Comparison of ENCODE assay signal across 19 cellular contexts in genomic region chr7:24705481-24705954, GRCh38. TPM values are rescaled to one million over a fixed set of nuclear protein-coding genes. Genes with fewer than 3 reads are reported as not detected.
DNase-seq lines count a peak whose midpoint lies in the region; ATAC-seq and TF ChIP-seq lines count a peak whose summit lies in the region.
"Had no signal": no experiment of that assay in that cellular context is flagged by ENCODE, and none has a peak within 500 bp of the region (broad histone marks: within the 10 kb centered on the region; RNA-seq: fewer than 3 reads in every experiment).

No MANE protein-coding gene starts in this region.

- intact Hi-C loops in Right ventricle myocardium inferior (cut with DNase I) (no loop called here), cardiac septum (cut with DNase I) (no loop called here), PC-3 (cut with micrococcal nuclease) (no loop called here)

- H3K36me3 ChIP-seq in PC-3 (ENCODE audit: low read depth, low read length): no peaks in the 10 kb centered on the region
- H3K36me3 ChIP-seq: esophagus squamous epithelium, upper lobe of left lung had no signal

- H3K27ac ChIP-seq in PC-3 (ENCODE audit: low read length): no peak overlapping the region
- H3K27ac ChIP-seq: A549, esophagus squamous epithelium, KMS-11, upper lobe of left lung had no signal

- H3K36me3 Mint-ChIP-seq in memory B cell: no peaks in the 10 kb centered on the region
- H3K36me3 Mint-ChIP-seq in stimulated activated memory B cell treated with anti-CD40 and anti-IgM and Interleukin-4, amounts not matched to agents 10 μg/mL and 1 μg/mL and 100 μg/mL, for 72 hours: no peaks in the 10 kb centered on the region
- H3K36me3 Mint-ChIP-seq: CD4-positive, CD25-positive, alpha-beta regulatory T cell; natural killer cell treated with Interleukin-12 subunit alpha and Interleukin-12 subunit beta and Interleukin-15 and Interleukin-18, amount 100 ng/mL, for 72 hours had no signal

- no peaks in the 10 kb centered on the region for H3K27me3 ChIP-seq in PC-3 (ENCODE audit: low read length)
- H3K27me3 ChIP-seq: esophagus squamous epithelium, upper lobe of left lung had no signal

- no peaks in the 10 kb centered on the region for H3K9me3 Mint-ChIP-seq in memory B cell
- no peaks in the 10 kb centered on the region for H3K9me3 Mint-ChIP-seq in stimulated activated memory B cell treated with anti-CD40 and anti-IgM and Interleukin-4, amounts not matched to agents 10 μg/mL and 1 μg/mL and 100 μg/mL, for 72 hours
- H3K9me3 Mint-ChIP-seq: CD4-positive, CD25-positive, alpha-beta regulatory T cell; natural killer cell treated with Interleukin-12 subunit alpha and Interleukin-12 subunit beta and Interleukin-15 and Interleukin-18, amount 100 ng/mL, for 72 hours had no signal

- CTCF ChIA-PET in PC-3 (lab: Charles Lee): no interaction called here

- ATAC-seq in Right ventricle myocardium inferior: peak; percentile 41
- ATAC-seq in memory B cell (ENCODE audit: low read depth): peak; percentile 15
- ATAC-seq in stimulated activated memory B cell treated with anti-CD40 and anti-IgM and Interleukin-4, amounts not matched to agents 10 μg/mL and 1 μg/mL and 100 μg/mL, for 72 hours: peak; percentile 52
- ATAC-seq in HG03432 (IDR thresholded peaks at IDR 0.05; ENCODE audit: unreplicated experiment): no peak
- no peak for ATAC-seq in GM19397 (IDR thresholded peaks at IDR 0.05; ENCODE audit: unreplicated experiment)
- no peak for ATAC-seq in PC-3
- ATAC-seq: A549 had no signal

- H3K9ac ChIP-seq in PC-3 (ENCODE audit: low read length): no peak overlapping the region
- H3K9ac ChIP-seq: KMS-11 had no signal

- H3K79me2 ChIP-seq in PC-3 (ENCODE audit: low read length): no peaks in the 10 kb centered on the region

- H3K27ac Mint-ChIP-seq in memory B cell: no peak overlapping the region
- H3K27ac Mint-ChIP-seq in stimulated activated memory B cell treated with anti-CD40 and anti-IgM and Interleukin-4, amounts not matched to agents 10 μg/mL and 1 μg/mL and 100 μg/mL, for 72 hours: no peak overlapping the region
- H3K27ac Mint-ChIP-seq: CD4-positive, CD25-positive, alpha-beta regulatory T cell had no signal

- no peaks in the 10 kb centered on the region for H3F3A ChIP-seq in PC-3 (ENCODE audit: low read length, unreplicated experiment)

- no TSS peak for BruUV-seq in PC-3 (replicated peaks; lab: Mats Ljungman, UMichigan)

- H2AFZ ChIP-seq in PC-3 (ENCODE audit: low read length): no peak overlapping the region

- no peaks in the 10 kb centered on the region for H3K9me3 ChIP-seq in PC-3 (ENCODE audit: low read length)
- H3K9me3 ChIP-seq: A549, esophagus squamous epithelium, upper lobe of left lung had no signal

- H3K4me1 Mint-ChIP-seq in memory B cell: peaks cover 12% of the 10 kb centered on the region
- H3K4me1 Mint-ChIP-seq in stimulated activated memory B cell treated with anti-CD40 and anti-IgM and Interleukin-4, amounts not matched to agents 10 μg/mL and 1 μg/mL and 100 μg/mL, for 72 hours: peaks cover 9% of the 10 kb centered on the region
- H3K4me1 Mint-ChIP-seq: CD4-positive, CD25-positive, alpha-beta regulatory T cell had no signal

- H3K4me3 ChIP-seq in PC-3 (ENCODE audit: low read length): no peak overlapping the region
- H3K4me3 ChIP-seq: A549, esophagus squamous epithelium, upper lobe of left lung had no signal

- no peak for DNase-seq in Right ventricle myocardium inferior (ENCODE audit: missing footprints)
- DNase-seq in cardiac septum (ENCODE audit: low spot score): no peak
- DNase-seq in UCSD-AML1 (lab: John Stamatoyannopoulos, UW; ENCODE audit: unreplicated experiment): peak; percentile 27
- no peak for DNase-seq in memory B cell (ENCODE audit: low spot score in 2 of 2)
- DNase-seq in PC-3: no peak
- DNase-seq: activated CD4-positive, alpha-beta T cell treated with anti-CD3 and anti-CD28 coated beads for 1 hour; caudate nucleus; CD4-positive, CD25-positive, alpha-beta regulatory T cell; esophagus squamous epithelium; NCI-H1105; NCI-H524; stimulated activated naive CD4-positive, alpha-beta T cell treated with Interleukin-2 at 50 U/mL for 16 hours had no signal

- POLR2A ChIA-PET in PC-3 (lab: Charles Lee; ENCODE audit: unreplicated experiment): no interaction called here

- no peak for TF ChIP-seq CTCF in PC-3 (conservative IDR thresholded peaks at IDR 0.05; ENCODE audit: low read depth, low read length)

- no peaks in the 10 kb centered on the region for H3K27me3 Mint-ChIP-seq in memory B cell
- no peaks in the 10 kb centered on the region for H3K27me3 Mint-ChIP-seq in stimulated activated memory B cell treated with anti-CD40 and anti-IgM and Interleukin-4, amounts not matched to agents 10 μg/mL and 1 μg/mL and 100 μg/mL, for 72 hours
- H3K27me3 Mint-ChIP-seq: CD4-positive, CD25-positive, alpha-beta regulatory T cell had no signal

- no peak overlapping the region for H3K4me3 Mint-ChIP-seq in memory B cell
- no peak overlapping the region for H3K4me3 Mint-ChIP-seq in stimulated activated memory B cell treated with anti-CD40 and anti-IgM and Interleukin-4, amounts not matched to agents 10 μg/mL and 1 μg/mL and 100 μg/mL, for 72 hours
- H3K4me3 Mint-ChIP-seq: CD4-positive, CD25-positive, alpha-beta regulatory T cell; natural killer cell treated with Interleukin-12 subunit alpha and Interleukin-12 subunit beta and Interleukin-15 and Interleukin-18, amount 100 ng/mL, for 72 hours had no signal

- H4K20me1 ChIP-seq in PC-3 (ENCODE audit: low read length): no peaks in the 10 kb centered on the region

- H3K9me2 ChIP-seq in PC-3 (replicated peaks; ENCODE audit: low read length): no peaks in the 10 kb centered on the region

- no peak overlapping the region for H3K4me2 ChIP-seq in PC-3 (ENCODE audit: low read length)
- H3K4me2 ChIP-seq: A549, KMS-11 had no signal

- peaks cover 34% of the 10 kb centered on the region for H3K4me1 ChIP-seq in PC-3 (ENCODE audit: insufficient read depth, low read length)
- H3K4me1 ChIP-seq: esophagus squamous epithelium had no signal

RNA-seq across cellular contexts. Expression of gene GSDME, which starts 51.7 kb away (rescaled TPM):
- total RNA-seq in Right ventricle myocardium inferior: 4.1 TPM
- total RNA-seq in cardiac septum: 7.5 TPM
- total RNA-seq in PC-3 (2014; rRNA removed): 12.0 and 16.6 TPM in 2 replicates
- total RNA-seq: CD4-positive, CD25-positive, alpha-beta regulatory T cell had no signal

Comparison
In these comparisons a context has a peak if more than half of its experiments do, and no peak if none do; other contexts are left out.
1. ATAC-seq: peak in Right ventricle myocardium inferior (single experiment), memory B cell (single experiment) and stimulated activated memory B cell treated with anti-CD40 and anti-IgM and Interleukin-4, amounts not matched to agents 10 μg/mL and 1 μg/mL and 100 μg/mL, for 72 hours (single experiment); none in HG03432 (single experiment), GM19397 (single experiment) and PC-3 (single experiment).